10 cellular contexts compared by ENCODE assay signal in the genomic region with DNA sequence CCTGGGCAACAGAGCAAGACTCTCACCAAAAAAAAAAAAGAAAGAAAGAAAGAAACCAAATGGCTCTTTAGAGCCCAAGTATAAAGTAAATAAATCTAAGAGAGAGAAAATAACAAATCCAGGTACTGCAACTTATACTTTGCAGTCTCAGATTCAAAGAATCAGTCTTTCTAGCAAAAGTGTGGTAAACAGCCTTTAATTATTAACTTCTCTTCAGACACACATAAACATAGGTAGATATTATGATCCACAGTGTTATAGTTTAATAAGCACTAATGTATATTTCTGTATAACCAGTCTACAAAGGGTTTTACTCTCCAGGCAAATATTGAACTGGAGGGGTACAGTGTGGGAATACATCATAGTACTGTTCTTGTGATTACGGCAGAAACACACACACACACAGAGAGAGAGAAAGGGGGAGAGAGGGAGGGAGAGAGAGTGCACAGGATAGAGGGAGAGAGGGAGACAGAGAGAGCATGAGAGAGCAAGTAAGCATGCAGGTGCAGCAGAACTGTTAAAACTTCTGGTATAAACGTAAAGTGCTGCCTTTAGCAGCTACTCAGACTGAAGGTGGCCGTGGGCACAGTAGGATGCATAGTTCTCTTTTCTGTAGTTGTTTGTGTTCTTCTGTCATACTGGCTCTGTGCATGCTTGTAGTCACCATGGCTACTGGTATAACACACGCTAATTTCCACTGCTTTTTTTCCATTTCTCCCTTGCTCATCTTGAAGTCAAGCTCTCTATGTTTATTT. TPM values are rescaled to one million over a fixed set of nuclear protein-coding genes. Genes with fewer than 3 reads are reported as not detected.
A peak's percentile ranks its signal among the peaks of the same experiment; 100 is the strongest.
DNase-seq lines count a peak whose midpoint lies in the region; ATAC-seq and TF ChIP-seq lines count a peak whose summit lies in the region.
"Had no signal": no experiment of that assay in that cellular context is flagged by ENCODE, and none has a peak within 500 bp of the region (broad histone marks: within the 10 kb centered on the region; RNA-seq: fewer than 3 reads in every experiment).

No MANE protein-coding gene starts in this region.

- H3K18ac ChIP-seq in mesendoderm (ENCODE audit: low read length): no peak overlapping the region

- H3K27me3 ChIP-seq in lower lobe of right lung (ENCODE audit: low read depth) (no peaks in the 10 kb centered on the region), mesendoderm (ENCODE audit: insufficient read depth, low read length, poor library complexity) (no peaks in the 10 kb centered on the region)
- H3K27me3 ChIP-seq: upper lobe of left lung had no signal

- H3K36me3 Mint-ChIP-seq in T-helper 17 cell (ENCODE audit: low read depth): peaks cover 4% of the 10 kb centered on the region

- no peak overlapping the region for H3K4me2 ChIP-seq in mesendoderm (ENCODE audit: low read length)

- no peak overlapping the region for H2AK5ac ChIP-seq in mesendoderm (ENCODE audit: low read length)

- no peak overlapping the region for H3K27ac ChIP-seq in HEK293 (ENCODE audit: extremely low read depth, low read depth, low read length)
- H3K27ac ChIP-seq in lower lobe of right lung: no peak overlapping the region
- no peak overlapping the region for H3K27ac ChIP-seq in mesendoderm (ENCODE audit: low read depth, low read length)
- H3K27ac ChIP-seq: upper lobe of left lung had no signal

- H3K9ac ChIP-seq in mesendoderm (ENCODE audit: low read length): no peak overlapping the region

- H3K4me3 ChIP-seq in HEK293 (ENCODE audit: low read depth, low read length): no peak overlapping the region
- H3K4me3 ChIP-seq in lower lobe of right lung: no peak overlapping the region
- H3K4me3 ChIP-seq in mesendoderm (ENCODE audit: low read length): no peak overlapping the region
- H3K4me3 ChIP-seq: upper lobe of left lung had no signal

- H3K4me1 Mint-ChIP-seq in T-helper 17 cell: peaks cover 9% of the 10 kb centered on the region

- no peak overlapping the region for H2BK120ac ChIP-seq in mesendoderm (ENCODE audit: low read depth, low read length)

- no peak overlapping the region for H3K27ac Mint-ChIP-seq in T-helper 17 cell

- WGBS in mesendoderm (ENCODE audit: extremely low coverage, insufficient coverage, low lambda C conversion rate): no CpG with 5 or more reads among the region's 4 CpGs

- TF ChIP-seq CTCF in HEK293 (tag by site-specific recombination; IDR thresholded peaks at IDR 0.05): no peak
- TF ChIP-seq CTCF in lower lobe of right lung (IDR thresholded peaks at IDR 0.05): no peak

- no peak overlapping the region for H3K23ac ChIP-seq in mesendoderm (ENCODE audit: low read length)

- H3K9me3 ChIP-seq in HEK293 (ENCODE audit: control insufficient read depth, insufficient read depth, low read depth, low read length) (no peaks in the 10 kb centered on the region), lower lobe of right lung (no peaks in the 10 kb centered on the region), T-helper 17 cell (ENCODE audit: control insufficient read depth, low read length, poor library complexity, severe bottlenecking) (no peaks in the 10 kb centered on the region)
- H3K9me3 ChIP-seq: upper lobe of left lung had no signal

- CTCF ChIA-PET in HEK293 (lab: Yijun Ruan, JAX): no interaction called here

- H3K36me3 ChIP-seq in HEK293 (ENCODE audit: control insufficient read depth in 2 of 2, insufficient read depth in 1 of 2, low read length in 2 of 2) (peaks cover 0 to 4% of the 10 kb centered on the region in 2 experiments; a peak in 1 of 3 replicates), lower lobe of right lung (peaks cover 10% of the 10 kb centered on the region), mesendoderm (ENCODE audit: control insufficient read depth, insufficient read depth, low read length) (no peaks in the 10 kb centered on the region)

- no peak overlapping the region for H3K56ac ChIP-seq in mesendoderm (ENCODE audit: low read length)

- peaks cover 5% of the 10 kb centered on the region for H3K79me2 ChIP-seq in mesendoderm (ENCODE audit: control insufficient read depth, insufficient read depth, low read length)

- no peak overlapping the region for H3K4me3 Mint-ChIP-seq in T-helper 17 cell

- ATAC-seq in GM18861 (IDR thresholded peaks at IDR 0.05; ENCODE audit: unreplicated experiment) (peak; percentile 81), lower lobe of right lung (peak; percentile 37 to 43), T-helper 17 cell (no peak)

- H2BK15ac ChIP-seq in mesendoderm (replicated peaks; ENCODE audit: low read depth): no peak overlapping the region

- DNase-seq in NAMALWA (ENCODE audit: low spot score) (peak; percentile 24), lower lobe of right lung (no peak), mesendoderm (no peak), GM19240 (ENCODE audit: insufficient read length, low spot score) (no peak), HPDE6-E6E7 (ENCODE audit: extremely low spot score) (no peak), T-helper 17 cell (no peak)
- DNase-seq: stimulated activated CD4-positive, alpha-beta T cell treated with anti-CD3 and anti-CD28 coated beads, Interleukin-1b, Interleukin-23, amount 100 ng/mL, for 48 hours; upper lobe of left lung had no signal

- intact Hi-C loops in lower lobe of right lung (cut with DNase I): no loop called here

- no peaks in the 10 kb centered on the region for H3K27me3 Mint-ChIP-seq in T-helper 17 cell

- POLR2A ChIA-PET in HEK293 (lab: Yijun Ruan, JAX): no interaction called here

- H4K5ac ChIP-seq in mesendoderm (ENCODE audit: low read length): no peak overlapping the region

- H3K4me1 ChIP-seq in HEK293 (ENCODE audit: control insufficient read depth, insufficient read depth, low read length) (no peaks in the 10 kb centered on the region), lower lobe of right lung (peaks cover 21% of the 10 kb centered on the region), mesendoderm (ENCODE audit: control insufficient read depth, low read depth, low read length) (peaks cover 2% of the 10 kb centered on the region)

- H2BK5ac ChIP-seq in mesendoderm (ENCODE audit: low read length): no peak overlapping the region

- no peak overlapping the region for H4K8ac ChIP-seq in mesendoderm (ENCODE audit: low read depth, low read length)

- no peak overlapping the region for H3K4ac ChIP-seq in mesendoderm (ENCODE audit: low read depth, low read length)

- peaks cover 6% of the 10 kb centered on the region for H3K79me1 ChIP-seq in mesendoderm (ENCODE audit: low read length)

TF ChIP-seq in HEK293, 187 proteins besides CTCF, POLR2A, EP300 and RAD21:
- TF ChIP-seq PBX3 (CRISPR knock-in tag; IDR thresholded peaks at IDR 0.05): no peak
- 0 out of 2 replicates have a peak, but pooled peaks have one; percentile 22 for TF ChIP-seq PRDM1 (tag by site-specific recombination; IDR thresholded peaks at IDR 0.05)
- no peak for TF ChIP-seq ZBTB44 (tag by site-specific recombination; IDR thresholded peaks at IDR 0.05)

RNA-seq across cellular contexts. Expression of gene MTMR2, which starts 32.3 kb away (rescaled TPM):
- total RNA-seq in lower lobe of right lung (24.9 TPM), T-helper 17 cell (10 to 100 TPM in 1 of 2 donors, 1 to 10 TPM in 1; 8.3 to 14.0 TPM)
- polyA plus RNA-seq in mesendoderm (2013, experiment 1 of 2): 51.7 TPM
- polyA plus RNA-seq in mesendoderm (2013, experiment 2 of 2): 51.3 TPM
